ENCODE assay signal across 25 cellular contexts in the genomic region with DNA sequence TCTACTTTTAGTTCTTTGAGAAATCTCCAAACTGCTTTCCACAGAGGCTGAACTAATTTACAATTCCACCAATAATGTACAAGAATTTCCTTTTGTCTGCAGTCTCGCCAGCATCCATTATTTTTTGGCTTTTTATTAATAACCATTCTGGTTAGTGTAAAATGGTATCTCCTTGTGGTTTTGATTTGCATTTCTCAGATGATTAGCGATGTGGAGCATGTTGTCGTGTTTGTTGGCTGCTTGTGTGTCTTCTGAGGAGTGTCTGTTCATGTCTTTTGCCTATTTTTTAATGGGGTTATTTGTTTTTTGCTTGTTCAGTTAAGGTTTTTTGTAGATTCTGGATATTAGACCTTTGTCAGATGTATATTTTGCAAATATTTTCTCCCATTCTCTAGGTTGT.
DNase-seq lines count a peak whose midpoint lies in the region; ATAC-seq, FAIRE-seq and TF ChIP-seq lines count a peak whose summit lies in the region.
"Had no signal": no experiment of that assay in that cellular context is flagged by ENCODE, and none has a peak within 500 bp of the region (broad histone marks: within the 10 kb centered on the region; RNA-seq: fewer than 3 reads in every experiment).

No MANE protein-coding gene starts in this region.

- peaks cover 19% of the 10 kb centered on the region; the same call in 1 of the 2 replicates for H3K79me2 ChIP-seq in OCI-LY7 (ENCODE audit: insufficient read depth, low read depth, low read length)

- H4K20me1 ChIP-seq in BLaER1: no peaks in the 10 kb centered on the region
- no peaks in the 10 kb centered on the region for H4K20me1 ChIP-seq in OCI-LY7 (ENCODE audit: insufficient read depth, low read length)

- intact Hi-C loops in OCI-LY7 (cut with micrococcal nuclease; ENCODE audit: unreplicated experiment): no loop called here

- H3K9ac ChIP-seq in BLaER1: no peak overlapping the region

- no peak for TF ChIP-seq CTCF in OCI-LY7 (conservative IDR thresholded peaks at IDR 0.05; ENCODE audit: low read length)

- no TSS peak for BruUV-seq in OCI-LY7 (replicated peaks; lab: Mats Ljungman, UMichigan)

- H3K36me3 Mint-ChIP-seq in memory B cell: peaks cover 5% of the 10 kb centered on the region
- H3K36me3 Mint-ChIP-seq in activated CD4-positive, alpha-beta memory T cell treated with anti-CD3 and anti-CD28 coated beads, Interleukin-2, amount 10 ng/mL, durations not matched to agents 7 days and 5 days (ENCODE audit: low read depth): no peaks in the 10 kb centered on the region

- ATAC-seq in memory B cell (ENCODE audit: low read depth) (peak; percentile 35), GM21723 (IDR thresholded peaks at IDR 0.05; ENCODE audit: unreplicated experiment) (no peak), HG03135 (IDR thresholded peaks at IDR 0.05; ENCODE audit: unreplicated experiment) (no peak), SK-N-SH treated with all-trans-retinoic acid at 6 μM for 48 hours (no peak)
- ATAC-seq: Right ventricle myocardium inferior had no signal

- peak overlapping the region; percentile 7; the same call in 1 of the 2 replicates for H3K4me2 ChIP-seq in BLaER1
- peak overlapping the region; percentile 54 for H3K4me2 ChIP-seq in OCI-LY7 (ENCODE audit: low read length)

- H3K4me3 Mint-ChIP-seq in memory B cell: no peak overlapping the region
- no peak overlapping the region for H3K4me3 Mint-ChIP-seq in activated CD4-positive, alpha-beta memory T cell treated with anti-CD3 and anti-CD28 coated beads, Interleukin-2, amount 10 ng/mL, durations not matched to agents 7 days and 5 days
- H3K4me3 Mint-ChIP-seq: T-helper 1 cell treated with Interleukin-12 subunit alpha and Interleukin-12 subunit beta and Interleukin-4 antibody, amounts not matched to agents 30 μg/mL and 1 μg/mL, for 36 hours had no signal

- H3K27ac Mint-ChIP-seq in memory B cell: no peak overlapping the region
- no peak overlapping the region for H3K27ac Mint-ChIP-seq in activated CD4-positive, alpha-beta memory T cell treated with anti-CD3 and anti-CD28 coated beads, Interleukin-2, amount 10 ng/mL, durations not matched to agents 7 days and 5 days
- H3K27ac Mint-ChIP-seq: T-helper 1 cell treated with Interleukin-12 subunit alpha and Interleukin-12 subunit beta and Interleukin-4 antibody, amounts not matched to agents 30 μg/mL and 1 μg/mL, for 36 hours had no signal

- peak; percentile 79 for FAIRE-seq in GM19239 (lab: Jason Lieb, UNC)
- FAIRE-seq: D721Med had no signal

- no peak overlapping the region for H3K4me3 ChIP-seq in BLaER1
- peak overlapping the region; percentile 15 for H3K4me3 ChIP-seq in OCI-LY7 (ENCODE audit: low read depth, low read length, poor library complexity, severe bottlenecking)
- H3K4me3 ChIP-seq: SJSA1 had no signal

- H3K9me2 ChIP-seq in OCI-LY7 (ENCODE audit: insufficient read depth, low read length): no peaks in the 10 kb centered on the region

- H3K27ac ChIP-seq in BLaER1: no peak overlapping the region
- no peak overlapping the region for H3K27ac ChIP-seq in OCI-LY7 (ENCODE audit: low read depth, low read length, poor library complexity, severe bottlenecking)
- H3K27ac ChIP-seq: C4-2B, SJSA1 had no signal

- H3K36me3 ChIP-seq in BLaER1 (no peaks in the 10 kb centered on the region), OCI-LY7 (ENCODE audit: insufficient read depth, low read length) (peaks cover 19% of the 10 kb centered on the region)
- H3K36me3 ChIP-seq: SJSA1 had no signal

- no peaks in the 10 kb centered on the region for H3K27me3 ChIP-seq in BLaER1
- H3K27me3 ChIP-seq: SJSA1 had no signal

- H3K9me3 Mint-ChIP-seq in memory B cell: no peaks in the 10 kb centered on the region
- H3K9me3 Mint-ChIP-seq in activated CD4-positive, alpha-beta memory T cell treated with anti-CD3 and anti-CD28 coated beads, Interleukin-2, amount 10 ng/mL, durations not matched to agents 7 days and 5 days: no peaks in the 10 kb centered on the region
- H3K9me3 Mint-ChIP-seq: T-helper 1 cell treated with Interleukin-12 subunit alpha and Interleukin-12 subunit beta and Interleukin-4 antibody, amounts not matched to agents 30 μg/mL and 1 μg/mL, for 36 hours had no signal

- H2AFZ ChIP-seq in OCI-LY7 (ENCODE audit: low read length): no peak overlapping the region

- DNase-seq in GM19239 (ENCODE audit: insufficient read length, low spot score): no peak
- DNase-seq in OCI-LY7 (ENCODE audit: low spot score): peak; percentile 27
- DNase-seq in memory B cell (ENCODE audit: low spot score in 2 of 2): no peak
- DNase-seq in activated CD4-positive, alpha-beta memory T cell treated with anti-CD3 and anti-CD28 coated beads, Interleukin-2, amount 10 ng/mL, durations not matched to agents 7 days and 5 days: no peak
- DNase-seq: 8988T, DMS53, EL, GF-D8, GOT3, HCEC 1CT, IMR-90, NCI-H1417, NCI-H187, NCI-H2107, NCI-H446 treated with DMSO at 0.1 percent for 48 hours, NCI-H526 treated with DMSO at 0.1 percent for 48 hours had no signal

- H3K9me3 ChIP-seq in BLaER1 (peaks cover 4% of the 10 kb centered on the region; the same call in 1 of the 2 replicates), OCI-LY7 (ENCODE audit: low read length) (no peaks in the 10 kb centered on the region; the same call in 1 of the 2 replicates)
- H3K9me3 ChIP-seq: SJSA1 had no signal

- H3K27me3 Mint-ChIP-seq in memory B cell: peaks cover 2% of the 10 kb centered on the region
- no peaks in the 10 kb centered on the region for H3K27me3 Mint-ChIP-seq in activated CD4-positive, alpha-beta memory T cell treated with anti-CD3 and anti-CD28 coated beads, Interleukin-2, amount 10 ng/mL, durations not matched to agents 7 days and 5 days

- CTCF ChIA-PET in OCI-LY7 (lab: Charles Lee; ENCODE audit: unreplicated experiment): no interaction called here
- CTCF ChIA-PET in activated CD4-positive, alpha-beta memory T cell treated with anti-CD3 and anti-CD28 coated beads, Interleukin-2, amount 10 ng/mL, durations not matched to agents 7 days and 5 days (lab: Charles Lee): no interaction called here

- peaks cover 10% of the 10 kb centered on the region for H3K4me1 ChIP-seq in BLaER1
- peaks cover 21% of the 10 kb centered on the region for H3K4me1 ChIP-seq in OCI-LY7 (ENCODE audit: insufficient read depth, low read length, poor library complexity, severe bottlenecking)

- POLR2A ChIA-PET in OCI-LY7 (lab: Charles Lee): no interaction called here
- POLR2A ChIA-PET in activated CD4-positive, alpha-beta memory T cell treated with anti-CD3 and anti-CD28 coated beads, Interleukin-2, amount 10 ng/mL, durations not matched to agents 7 days and 5 days (lab: Charles Lee): no interaction called here

- peaks cover 18% of the 10 kb centered on the region for H3K4me1 Mint-ChIP-seq in memory B cell
- H3K4me1 Mint-ChIP-seq in activated CD4-positive, alpha-beta memory T cell treated with anti-CD3 and anti-CD28 coated beads, Interleukin-2, amount 10 ng/mL, durations not matched to agents 7 days and 5 days: no peaks in the 10 kb centered on the region

TF ChIP-seq in SK-N-SH treated with all-trans-retinoic acid at 6 μM for 48 hours, 23 proteins besides CTCF, POLR2A, EP300 and RAD21:
- no peak for TF ChIP-seq ZNF565 (CRISPR knock-in tag; conservative IDR thresholded peaks at IDR 0.05; ENCODE audit: low read depth)
- TF ChIP-seq, protein P1, sequence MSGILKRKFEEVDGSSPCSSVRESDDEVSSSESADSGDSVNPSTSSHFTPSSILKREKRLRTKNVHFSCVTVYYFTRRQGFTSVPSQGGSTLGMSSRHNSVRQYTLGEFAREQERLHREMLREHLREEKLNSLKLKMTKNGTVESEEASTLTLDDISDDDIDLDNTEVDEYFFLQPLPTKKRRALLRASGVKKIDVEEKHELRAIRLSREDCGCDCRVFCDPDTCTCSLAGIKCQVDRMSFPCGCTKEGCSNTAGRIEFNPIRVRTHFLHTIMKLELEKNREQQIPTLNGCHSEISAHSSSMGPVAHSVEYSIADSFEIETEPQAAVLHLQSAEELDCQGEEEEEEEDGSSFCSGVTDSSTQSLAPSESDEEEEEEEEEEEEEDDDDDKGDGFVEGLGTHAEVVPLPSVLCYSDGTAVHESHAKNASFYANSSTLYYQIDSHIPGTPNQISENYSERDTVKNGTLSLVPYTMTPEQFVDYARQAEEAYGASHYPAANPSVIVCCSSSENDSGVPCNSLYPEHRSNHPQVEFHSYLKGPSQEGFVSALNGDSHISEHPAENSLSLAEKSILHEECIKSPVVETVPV (CRISPR knock-in tag; IDR thresholded peaks at IDR 0.05): no peak
- TF ChIP-seq SNAI2 (CRISPR knock-in tag; IDR thresholded peaks at IDR 0.05): no peak
- no peak for TF ChIP-seq ARNTL (CRISPR knock-in tag; IDR thresholded peaks at IDR 0.05; ENCODE audit: borderline replicate concordance, low read depth)
- TF ChIP-seq, protein P2, sequence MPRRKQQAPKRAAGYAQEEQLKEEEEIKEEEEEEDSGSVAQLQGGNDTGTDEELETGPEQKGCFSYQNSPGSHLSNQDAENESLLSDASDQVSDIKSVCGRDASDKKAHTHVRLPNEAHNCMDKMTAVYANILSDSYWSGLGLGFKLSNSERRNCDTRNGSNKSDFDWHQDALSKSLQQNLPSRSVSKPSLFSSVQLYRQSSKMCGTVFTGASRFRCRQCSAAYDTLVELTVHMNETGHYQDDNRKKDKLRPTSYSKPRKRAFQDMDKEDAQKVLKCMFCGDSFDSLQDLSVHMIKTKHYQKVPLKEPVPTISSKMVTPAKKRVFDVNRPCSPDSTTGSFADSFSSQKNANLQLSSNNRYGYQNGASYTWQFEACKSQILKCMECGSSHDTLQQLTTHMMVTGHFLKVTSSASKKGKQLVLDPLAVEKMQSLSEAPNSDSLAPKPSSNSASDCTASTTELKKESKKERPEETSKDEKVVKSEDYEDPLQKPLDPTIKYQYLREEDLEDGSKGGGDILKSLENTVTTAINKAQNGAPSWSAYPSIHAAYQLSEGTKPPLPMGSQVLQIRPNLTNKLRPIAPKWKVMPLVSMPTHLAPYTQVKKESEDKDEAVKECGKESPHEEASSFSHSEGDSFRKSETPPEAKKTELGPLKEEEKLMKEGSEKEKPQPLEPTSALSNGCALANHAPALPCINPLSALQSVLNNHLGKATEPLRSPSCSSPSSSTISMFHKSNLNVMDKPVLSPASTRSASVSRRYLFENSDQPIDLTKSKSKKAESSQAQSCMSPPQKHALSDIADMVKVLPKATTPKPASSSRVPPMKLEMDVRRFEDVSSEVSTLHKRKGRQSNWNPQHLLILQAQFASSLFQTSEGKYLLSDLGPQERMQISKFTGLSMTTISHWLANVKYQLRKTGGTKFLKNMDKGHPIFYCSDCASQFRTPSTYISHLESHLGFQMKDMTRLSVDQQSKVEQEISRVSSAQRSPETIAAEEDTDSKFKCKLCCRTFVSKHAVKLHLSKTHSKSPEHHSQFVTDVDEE (CRISPR knock-in tag; IDR thresholded peaks at IDR 0.05): no peak
- no peak for TF ChIP-seq ZFP30 (CRISPR knock-in tag; IDR thresholded peaks at IDR 0.05)
TF ChIP-seq in SK-N-SH treated with all-trans-retinoic acid at 6 μM for 48 hours: peak in this region for 0.
